ENCODE assay signal across 14 cellular contexts in the genomic region with DNA sequence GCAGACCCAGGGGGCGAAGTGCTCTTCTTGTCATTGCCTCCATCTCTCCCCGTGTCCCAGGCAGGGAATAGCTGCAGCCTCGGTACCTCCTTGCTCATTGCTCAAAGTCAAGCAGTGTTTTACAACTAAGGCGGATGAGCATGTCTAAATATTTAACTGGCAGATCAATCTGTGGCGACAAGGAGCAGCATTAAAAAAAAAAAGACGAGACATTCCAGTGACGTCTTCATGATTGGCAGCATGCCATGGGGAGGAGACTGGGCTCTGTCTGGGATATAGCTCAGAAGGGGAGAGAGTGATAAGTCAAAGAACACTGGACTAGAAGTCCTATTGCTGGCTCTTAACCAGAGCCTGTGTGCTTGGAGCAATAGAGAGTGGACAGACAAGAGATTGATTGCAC.
DNase-seq lines count a peak whose midpoint lies in the region; ATAC-seq, FAIRE-seq and TF ChIP-seq lines count a peak whose summit lies in the region.
"Had no signal": no experiment of that assay in that cellular context is flagged by ENCODE, and none has a peak within 500 bp of the region (broad histone marks: within the 10 kb centered on the region; RNA-seq: fewer than 3 reads in every experiment).

No MANE protein-coding gene starts in this region.

- H3K36me3 Mint-ChIP-seq in astrocyte (ENCODE audit: low read depth, unreplicated experiment) = no peaks in the 10 kb centered on the region
- H3K36me3 Mint-ChIP-seq: natural killer cell treated with Interleukin-12 subunit alpha and Interleukin-12 subunit beta and Interleukin-15 and Interleukin-18, amount 100 ng/mL, for 72 hours had no signal

- CTCF ChIA-PET in A549 (lab: Yijun Ruan, JAX) = interaction anchor here (0.6 to 3.6 kb wide), 6 partner anchors 9 to 1207 kb away, joined by 3 to 35 read pairs (median 4); no protein-coding TSS in a partner anchor

- TF ChIP-seq POLR2A in A549 (IDR thresholded peaks at IDR 0.05; ENCODE audit: low read length) = no peak

- no peaks in the 10 kb centered on the region for H3K9me3 Mint-ChIP-seq in astrocyte (ENCODE audit: unreplicated experiment)
- H3K9me3 Mint-ChIP-seq: natural killer cell treated with Interleukin-12 subunit alpha and Interleukin-12 subunit beta and Interleukin-15 and Interleukin-18, amount 100 ng/mL, for 72 hours had no signal

- H3K36me3 ChIP-seq in astrocyte (ENCODE audit: insufficient read depth, low read length) = no peaks in the 10 kb centered on the region
- H3K36me3 ChIP-seq: esophagus squamous epithelium, uterus had no signal

- H3K4me2 ChIP-seq in A549 (peak overlapping the region; percentile 62), astrocyte (ENCODE audit: low read length) (no peak overlapping the region)

- H3K4me3 Mint-ChIP-seq in astrocyte (ENCODE audit: unreplicated experiment) = no peak overlapping the region
- H3K4me3 Mint-ChIP-seq: natural killer cell treated with Interleukin-12 subunit alpha and Interleukin-12 subunit beta and Interleukin-15 and Interleukin-18, amount 100 ng/mL, for 72 hours; T-helper 17 cell had no signal

- peaks cover 33% of the 10 kb centered on the region for H3K27me3 Mint-ChIP-seq in astrocyte (ENCODE audit: low read depth, unreplicated experiment)

- POLR2A ChIA-PET in A549 (lab: Yijun Ruan, JAX) = no interaction called here

- ATAC-seq in A549 (peak; percentile 81 to 82), left lobe of liver (peak; percentile 40)
- ATAC-seq: natural killer cell treated with Interleukin-12 subunit alpha and Interleukin-12 subunit beta and Interleukin-15 and Interleukin-18, amount 100 ng/mL, for 72 hours; T-helper 17 cell had no signal

- FAIRE-seq in A549 (lab: Jason Lieb, UNC) (no peak), astrocyte (lab: Jason Lieb, UNC) (no peak)

- H3K27ac Mint-ChIP-seq in astrocyte (ENCODE audit: unreplicated experiment) = no peak overlapping the region
- H3K27ac Mint-ChIP-seq: natural killer cell treated with Interleukin-12 subunit alpha and Interleukin-12 subunit beta and Interleukin-15 and Interleukin-18, amount 100 ng/mL, for 72 hours; T-helper 17 cell had no signal

- TF ChIP-seq CTCF in A549 (IDR thresholded peaks at IDR 0.05) = no peak
- TF ChIP-seq CTCF in astrocyte (IDR thresholded peaks at IDR 0.05; ENCODE audit: insufficient read depth, low read depth, low read length) = no peak

- H3K4me3 ChIP-seq in A549 (no peak overlapping the region), astrocyte (ENCODE audit: insufficient read depth, low read depth, low read length) (no peak overlapping the region)
- H3K4me3 ChIP-seq: esophagus squamous epithelium, uterus had no signal

- no peaks in the 10 kb centered on the region for H3K4me1 Mint-ChIP-seq in astrocyte (ENCODE audit: low read depth, unreplicated experiment)
- H3K4me1 Mint-ChIP-seq: T-helper 17 cell had no signal

- H3K9me3 ChIP-seq in A549 = no peaks in the 10 kb centered on the region
- H3K9me3 ChIP-seq in astrocyte (ENCODE audit: insufficient read depth, low read depth, low read length) = no peaks in the 10 kb centered on the region
- H3K9me3 ChIP-seq: esophagus squamous epithelium, uterus had no signal

- no peak for TF ChIP-seq EP300 in A549 (IDR thresholded peaks at IDR 0.05)

- H3K27ac ChIP-seq in A549 (0 out of 6 replicates have a peak overlapping the region, but pooled peaks of 1 of the 2 experiments have one; percentile 22), astrocyte (ENCODE audit: low read depth, low read length) (no peak overlapping the region)
- H3K27ac ChIP-seq: esophagus squamous epithelium, uterus had no signal

- no peaks in the 10 kb centered on the region for H4K20me1 ChIP-seq in astrocyte (ENCODE audit: insufficient read depth, low read length)

- H2AFZ ChIP-seq in astrocyte (ENCODE audit: low read depth, low read length) = no peak overlapping the region

- no peaks in the 10 kb centered on the region for H3K79me2 ChIP-seq in astrocyte (ENCODE audit: insufficient read depth, low read length)

- no peak overlapping the region for H3K9ac ChIP-seq in astrocyte (ENCODE audit: low read length)

- peaks cover 17% of the 10 kb centered on the region; the same call in 2 of the 3 replicates for H3K4me1 ChIP-seq in A549
- no peaks in the 10 kb centered on the region for H3K4me1 ChIP-seq in astrocyte (ENCODE audit: insufficient read depth, low read length)
- H3K4me1 ChIP-seq: esophagus squamous epithelium, uterus had no signal

- WGBS in A549 (ENCODE audit: missing lambda C conversion rate) = 15% methylated on average over 7 of the region's 7 CpGs

- H3K27me3 ChIP-seq in astrocyte (ENCODE audit: insufficient read depth, low read length) = peaks cover 7% of the 10 kb centered on the region
- H3K27me3 ChIP-seq: uterus had no signal

- DNase-seq in A549 (ENCODE audit: low read depth in 1 of 2, low spot score in 1 of 2) (peak in 1 of 2 experiments; percentile 60), H4 (ENCODE audit: low spot score) (peak; percentile 30), astrocyte (ENCODE audit: low read depth) (peak; percentile 26), left lobe of liver (ENCODE audit: low spot score) (no peak), D341Med (ENCODE audit: low spot score) (no peak), ureter (ENCODE audit: low spot score) (no peak), globus pallidus (ENCODE audit: low spot score) (no peak), NCI-H1436 (lab: John Stamatoyannopoulos, UW) (no peak)
- DNase-seq: activated CD4-positive, alpha-beta T cell treated with anti-CD3 and anti-CD28 coated beads, Interleukin-2, amount 50 U/mL, for 4 hours; activated naive CD4-positive, alpha-beta T cell treated with Interleukin-2 at 50 U/mL for 16 hours; esophagus squamous epithelium; T-helper 17 cell; uterus had no signal

- no peak for TF ChIP-seq RAD21 in A549 (conservative IDR thresholded peaks at IDR 0.05 in 1 of 2, IDR thresholded peaks at IDR 0.05 in 1 of 2)

TF ChIP-seq in A549, 52 proteins besides CTCF, POLR2A, EP300 and RAD21:
- TF ChIP-seq JUNB (IDR thresholded peaks at IDR 0.05) = no peak
- TF ChIP-seq, protein P1, sequence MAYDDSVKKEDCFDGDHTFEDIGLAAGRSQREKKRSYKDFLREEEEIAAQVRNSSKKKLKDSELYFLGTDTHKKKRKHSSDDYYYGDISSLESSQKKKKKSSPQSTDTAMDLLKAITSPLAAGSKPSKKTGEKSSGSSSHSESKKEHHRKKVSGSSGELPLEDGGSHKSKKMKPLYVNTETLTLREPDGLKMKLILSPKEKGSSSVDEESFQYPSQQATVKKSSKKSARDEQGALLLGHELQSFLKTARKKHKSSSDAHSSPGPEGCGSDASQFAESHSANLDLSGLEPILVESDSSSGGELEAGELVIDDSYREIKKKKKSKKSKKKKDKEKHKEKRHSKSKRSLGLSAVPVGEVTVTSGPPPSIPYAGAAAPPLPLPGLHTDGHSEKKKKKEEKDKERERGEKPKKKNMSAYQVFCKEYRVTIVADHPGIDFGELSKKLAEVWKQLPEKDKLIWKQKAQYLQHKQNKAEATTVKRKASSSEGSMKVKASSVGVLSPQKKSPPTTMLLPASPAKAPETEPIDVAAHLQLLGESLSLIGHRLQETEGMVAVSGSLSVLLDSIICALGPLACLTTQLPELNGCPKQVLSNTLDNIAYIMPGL (CRISPR knock-in tag; IDR thresholded peaks at IDR 0.05; ENCODE audit: borderline replicate concordance) = no peak
- TF ChIP-seq SREBF2 (IDR thresholded peaks at IDR 0.05) = no peak
- TF ChIP-seq, protein P2, sequence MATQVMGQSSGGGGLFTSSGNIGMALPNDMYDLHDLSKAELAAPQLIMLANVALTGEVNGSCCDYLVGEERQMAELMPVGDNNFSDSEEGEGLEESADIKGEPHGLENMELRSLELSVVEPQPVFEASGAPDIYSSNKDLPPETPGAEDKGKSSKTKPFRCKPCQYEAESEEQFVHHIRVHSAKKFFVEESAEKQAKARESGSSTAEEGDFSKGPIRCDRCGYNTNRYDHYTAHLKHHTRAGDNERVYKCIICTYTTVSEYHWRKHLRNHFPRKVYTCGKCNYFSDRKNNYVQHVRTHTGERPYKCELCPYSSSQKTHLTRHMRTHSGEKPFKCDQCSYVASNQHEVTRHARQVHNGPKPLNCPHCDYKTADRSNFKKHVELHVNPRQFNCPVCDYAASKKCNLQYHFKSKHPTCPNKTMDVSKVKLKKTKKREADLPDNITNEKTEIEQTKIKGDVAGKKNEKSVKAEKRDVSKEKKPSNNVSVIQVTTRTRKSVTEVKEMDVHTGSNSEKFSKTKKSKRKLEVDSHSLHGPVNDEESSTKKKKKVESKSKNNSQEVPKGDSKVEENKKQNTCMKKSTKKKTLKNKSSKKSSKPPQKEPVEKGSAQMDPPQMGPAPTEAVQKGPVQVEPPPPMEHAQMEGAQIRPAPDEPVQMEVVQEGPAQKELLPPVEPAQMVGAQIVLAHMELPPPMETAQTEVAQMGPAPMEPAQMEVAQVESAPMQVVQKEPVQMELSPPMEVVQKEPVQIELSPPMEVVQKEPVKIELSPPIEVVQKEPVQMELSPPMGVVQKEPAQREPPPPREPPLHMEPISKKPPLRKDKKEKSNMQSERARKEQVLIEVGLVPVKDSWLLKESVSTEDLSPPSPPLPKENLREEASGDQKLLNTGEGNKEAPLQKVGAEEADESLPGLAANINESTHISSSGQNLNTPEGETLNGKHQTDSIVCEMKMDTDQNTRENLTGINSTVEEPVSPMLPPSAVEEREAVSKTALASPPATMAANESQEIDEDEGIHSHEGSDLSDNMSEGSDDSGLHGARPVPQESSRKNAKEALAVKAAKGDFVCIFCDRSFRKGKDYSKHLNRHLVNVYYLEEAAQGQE (IDR thresholded peaks at IDR 0.05) = no peak
- TF ChIP-seq MAFK (IDR thresholded peaks at IDR 0.05; ENCODE audit: partially characterized antibody) = no peak
- TF ChIP-seq FOSL2 (IDR thresholded peaks at IDR 0.05) = no peak
- no peak for TF ChIP-seq FOSL2 (CRISPR knock-in tag; IDR thresholded peaks at IDR 0.05)
- no peak for TF ChIP-seq RCOR1 (IDR thresholded peaks at IDR 0.05; ENCODE audit: low read depth, low read length)
- no peak for TF ChIP-seq BHLHE40 (IDR thresholded peaks at IDR 0.05; ENCODE audit: low read depth, low read length)

Comparison
In these comparisons a context has a peak if more than half of its experiments do, and no peak if none do; other contexts are left out.
1. DNase-seq: peak in H4 (single experiment) and astrocyte (single experiment); none in left lobe of liver (single experiment), D341Med (single experiment), ureter (single experiment), globus pallidus (single experiment) and NCI-H1436 (single experiment).